ENCODE assay signal across 23 cellular contexts in genomic region chr17:28839221-28839620, GRCh38. TPM values are rescaled to one million over a fixed set of nuclear protein-coding genes. Genes with fewer than 3 reads are reported as not detected.
DNase-seq lines count a peak whose midpoint lies in the region; ATAC-seq, FAIRE-seq and TF ChIP-seq lines count a peak whose summit lies in the region.
"Had no signal": no experiment of that assay in that cellular context is flagged by ENCODE, and none has a peak within 500 bp of the region (broad histone marks: within the 10 kb centered on the region; RNA-seq: fewer than 3 reads in every experiment).

No MANE protein-coding gene starts in this region.

- H3K4me1 Mint-ChIP-seq in activated CD8-positive, alpha-beta T cell treated with anti-CD3 and anti-CD28 coated beads for 36 hours (ENCODE audit: low read depth): peaks cover 24% of the 10 kb centered on the region
- peaks cover 30% of the 10 kb centered on the region for H3K4me1 Mint-ChIP-seq in activated CD8-positive, alpha-beta T cell treated with anti-CD3 and anti-CD28 coated beads, Interleukin-2, amount 10 ng/mL, durations not matched to agents 7 days and 5 days (ENCODE audit: low read depth)
- H3K4me1 Mint-ChIP-seq in endodermal cell: peaks cover 8% of the 10 kb centered on the region
- peaks cover 32% of the 10 kb centered on the region for H3K4me1 Mint-ChIP-seq in activated T-helper 1 cell treated with anti-CD3 and anti-CD28 coated beads, Interleukin-12 subunit alpha, Interleukin-12 subunit beta, Interleukin-2, Interleukin-4 antibody, amounts not matched to agents 30 ng/mL and 10 ng/mL and 1 ng/mL, durations not matched to agents 14 hours and 24 hours and 36 hours (ENCODE audit: low read depth)

- H3K27me3 ChIP-seq in endodermal cell (ENCODE audit: control insufficient read depth, insufficient read depth, low read length, poor library complexity, severe bottlenecking) (no peaks in the 10 kb centered on the region), smooth muscle cell (ENCODE audit: low read depth) (no peaks in the 10 kb centered on the region)
- H3K27me3 ChIP-seq: SJSA1, stomach, upper lobe of right lung had no signal

- DNase-seq in activated CD8-positive, alpha-beta T cell treated with anti-CD3 and anti-CD28 coated beads for 36 hours: no peak
- no peak for DNase-seq in activated CD8-positive, alpha-beta T cell treated with anti-CD3 and anti-CD28 coated beads, Interleukin-2, amount 10 ng/mL, durations not matched to agents 7 days and 5 days
- DNase-seq in SK-N-MC (ENCODE audit: low read depth, low spot score): no peak
- DNase-seq in endodermal cell: no peak
- no peak for DNase-seq in smooth muscle cell (lab: John Stamatoyannopoulos, UW; ENCODE audit: unreplicated experiment)
- DNase-seq in activated T-helper 1 cell treated with anti-CD3 and anti-CD28 coated beads, Interleukin-12 subunit alpha, Interleukin-12 subunit beta, Interleukin-2, Interleukin-4 antibody, amounts not matched to agents 30 ng/mL and 10 ng/mL and 1 ng/mL, durations not matched to agents 14 hours and 24 hours and 36 hours (ENCODE audit: low spot score): no peak
- DNase-seq in NCI-H1105 treated with DMSO at 0.1 percent for 48 hours (lab: John Stamatoyannopoulos, UW): no peak
- no peak for DNase-seq in urothelium cell line (ENCODE audit: low spot score)
- DNase-seq: activated gamma-delta T cell; anterior cingulate cortex; HCEC 1CT; naive B cell; NCI-H1436 treated with DMSO at 0.1 percent for 48 hours; NCI-H2171; NCI-H748 treated with DMSO at 0.1 percent for 48 hours; stimulated activated CD4-positive, alpha-beta T cell treated with anti-CD3 and anti-CD28 coated beads, Interleukin-4, amount 100 ng/mL, for 1 hour; stomach had no signal

- 100% methylated on average over 1 of the region's 2 CpGs; no CpG with 5 or more reads in 1 of the 2 experiments for WGBS in endodermal cell (ENCODE audit: insufficient coverage in 1 of 2, insufficient read length in 1 of 2), 2 experiments
- WGBS in smooth muscle cell (ENCODE audit: low lambda C conversion rate): 55% methylated on average over 2 of the region's 2 CpGs

- H3K4me2 ChIP-seq in smooth muscle cell: peak overlapping the region; percentile 31

- CTCF ChIA-PET in activated CD8-positive, alpha-beta T cell treated with anti-CD3 and anti-CD28 coated beads for 36 hours (lab: Charles Lee): interaction anchor here (1.8 to 6.7 kb wide), 4 partner anchors 10 to 76 kb away, joined by 5 to 58 read pairs (median 10); no protein-coding TSS in a partner anchor
- CTCF ChIA-PET in activated CD8-positive, alpha-beta T cell treated with anti-CD3 and anti-CD28 coated beads, Interleukin-2, amount 10 ng/mL, durations not matched to agents 7 days and 5 days (lab: Charles Lee): interaction anchor here (1.4 kb wide), 1 partner anchor 112 kb away, joined by 3 read pairs; no protein-coding TSS in a partner anchor

- H3K27me3 Mint-ChIP-seq in activated CD8-positive, alpha-beta T cell treated with anti-CD3 and anti-CD28 coated beads for 36 hours: no peaks in the 10 kb centered on the region
- H3K27me3 Mint-ChIP-seq in activated CD8-positive, alpha-beta T cell treated with anti-CD3 and anti-CD28 coated beads, Interleukin-2, amount 10 ng/mL, durations not matched to agents 7 days and 5 days (ENCODE audit: low read depth): no peaks in the 10 kb centered on the region
- no peaks in the 10 kb centered on the region for H3K27me3 Mint-ChIP-seq in endodermal cell (ENCODE audit: insufficient read depth)
- H3K27me3 Mint-ChIP-seq in activated T-helper 1 cell treated with anti-CD3 and anti-CD28 coated beads, Interleukin-12 subunit alpha, Interleukin-12 subunit beta, Interleukin-2, Interleukin-4 antibody, amounts not matched to agents 30 ng/mL and 10 ng/mL and 1 ng/mL, durations not matched to agents 14 hours and 24 hours and 36 hours (ENCODE audit: insufficient read depth): no peaks in the 10 kb centered on the region
- H3K27me3 Mint-ChIP-seq: naive B cell had no signal

- H3K27ac ChIP-seq in SK-N-MC (peak overlapping the region; percentile 37; the same call in 1 of the 2 replicates), endodermal cell (ENCODE audit: low read depth, low read length) (no peak overlapping the region), smooth muscle cell (ENCODE audit: low read depth) (peak overlapping the region; percentile 44)
- H3K27ac ChIP-seq: parathyroid adenoma, SJSA1, skin epidermis, stomach, upper lobe of right lung had no signal

- H4K20me1 ChIP-seq in smooth muscle cell (ENCODE audit: low read depth): peaks cover 23% of the 10 kb centered on the region

- H3K9me3 ChIP-seq in SK-N-MC (ENCODE audit: low read depth, low read length) (no peaks in the 10 kb centered on the region), endodermal cell (ENCODE audit: control insufficient read depth, low read length) (no peaks in the 10 kb centered on the region), smooth muscle cell (replicated peaks; ENCODE audit: low read depth) (no peaks in the 10 kb centered on the region)
- H3K9me3 ChIP-seq: SJSA1, stomach, upper lobe of right lung had no signal

- FAIRE-seq in urothelium cell line (lab: Jason Lieb, UNC): no peak
- FAIRE-seq: frontal cortex had no signal

- ATAC-seq in activated CD8-positive, alpha-beta T cell treated with anti-CD3 and anti-CD28 coated beads for 36 hours: no peak
- no peak for ATAC-seq in activated CD8-positive, alpha-beta T cell treated with anti-CD3 and anti-CD28 coated beads, Interleukin-2, amount 10 ng/mL, durations not matched to agents 7 days and 5 days
- ATAC-seq: activated CD4-positive, CD25-positive, alpha-beta regulatory T cell treated with anti-CD3 and anti-CD28 coated beads, Interleukin-2, amount 50 U/mL, for 24 hours; upper lobe of right lung had no signal

- no peak overlapping the region for H3K4me3 Mint-ChIP-seq in activated CD8-positive, alpha-beta T cell treated with anti-CD3 and anti-CD28 coated beads for 36 hours
- H3K4me3 Mint-ChIP-seq in activated CD8-positive, alpha-beta T cell treated with anti-CD3 and anti-CD28 coated beads, Interleukin-2, amount 10 ng/mL, durations not matched to agents 7 days and 5 days: no peak overlapping the region
- no peak overlapping the region for H3K4me3 Mint-ChIP-seq in endodermal cell
- no peak overlapping the region for H3K4me3 Mint-ChIP-seq in activated T-helper 1 cell treated with anti-CD3 and anti-CD28 coated beads, Interleukin-12 subunit alpha, Interleukin-12 subunit beta, Interleukin-2, Interleukin-4 antibody, amounts not matched to agents 30 ng/mL and 10 ng/mL and 1 ng/mL, durations not matched to agents 14 hours and 24 hours and 36 hours

- H3K4me3 ChIP-seq in SK-N-MC (no peak overlapping the region), endodermal cell (ENCODE audit: low read length) (no peak overlapping the region), smooth muscle cell (no peak overlapping the region)
- H3K4me3 ChIP-seq: SJSA1, skin epidermis, stomach, upper lobe of right lung had no signal

- POLR2A ChIA-PET in activated CD8-positive, alpha-beta T cell treated with anti-CD3 and anti-CD28 coated beads for 36 hours (lab: Charles Lee): interaction anchor here (0.7 kb wide), 1 partner anchor 12 kb away, joined by 3 read pairs; no protein-coding TSS in a partner anchor
- POLR2A ChIA-PET in activated CD8-positive, alpha-beta T cell treated with anti-CD3 and anti-CD28 coated beads, Interleukin-2, amount 10 ng/mL, durations not matched to agents 7 days and 5 days (lab: Charles Lee): no interaction called here

- no peak overlapping the region for H2AFZ ChIP-seq in smooth muscle cell (ENCODE audit: low read depth)
- H2AFZ ChIP-seq: parathyroid adenoma had no signal

- H3K36me3 ChIP-seq in SK-N-MC (ENCODE audit: insufficient read depth, low read length): no peaks in the 10 kb centered on the region
- peaks cover 7% of the 10 kb centered on the region for H3K36me3 ChIP-seq in endodermal cell (ENCODE audit: control insufficient read depth, insufficient read depth, low read length)
- H3K36me3 ChIP-seq in smooth muscle cell (ENCODE audit: low read depth): no peaks in the 10 kb centered on the region
- H3K36me3 ChIP-seq: upper lobe of right lung had no signal

- H3K9ac ChIP-seq in SK-N-MC (ENCODE audit: insufficient read length) (no peak overlapping the region), endodermal cell (ENCODE audit: extremely low read depth, low read length, poor library complexity, severe bottlenecking) (no peak overlapping the region), smooth muscle cell (ENCODE audit: low read depth) (peak overlapping the region; percentile 20)
- H3K9ac ChIP-seq: parathyroid adenoma had no signal

- peak overlapping the region; percentile 50 for H3K27ac Mint-ChIP-seq in activated CD8-positive, alpha-beta T cell treated with anti-CD3 and anti-CD28 coated beads for 36 hours
- no peak overlapping the region for H3K27ac Mint-ChIP-seq in activated CD8-positive, alpha-beta T cell treated with anti-CD3 and anti-CD28 coated beads, Interleukin-2, amount 10 ng/mL, durations not matched to agents 7 days and 5 days
- H3K27ac Mint-ChIP-seq in endodermal cell: peak overlapping the region; percentile 86
- no peak overlapping the region for H3K27ac Mint-ChIP-seq in activated T-helper 1 cell treated with anti-CD3 and anti-CD28 coated beads, Interleukin-12 subunit alpha, Interleukin-12 subunit beta, Interleukin-2, Interleukin-4 antibody, amounts not matched to agents 30 ng/mL and 10 ng/mL and 1 ng/mL, durations not matched to agents 14 hours and 24 hours and 36 hours
- H3K27ac Mint-ChIP-seq: naive B cell had no signal

- peaks cover 77% of the 10 kb centered on the region for H3K79me2 ChIP-seq in smooth muscle cell (ENCODE audit: low read depth)

- H3K4me1 ChIP-seq in endodermal cell (ENCODE audit: control insufficient read depth, insufficient read depth, low read length): no peaks in the 10 kb centered on the region
- peaks cover 9% of the 10 kb centered on the region for H3K4me1 ChIP-seq in smooth muscle cell (ENCODE audit: low read depth)

- no peaks in the 10 kb centered on the region for H3K9me3 Mint-ChIP-seq in activated CD8-positive, alpha-beta T cell treated with anti-CD3 and anti-CD28 coated beads for 36 hours
- no peaks in the 10 kb centered on the region for H3K9me3 Mint-ChIP-seq in activated CD8-positive, alpha-beta T cell treated with anti-CD3 and anti-CD28 coated beads, Interleukin-2, amount 10 ng/mL, durations not matched to agents 7 days and 5 days (ENCODE audit: insufficient read depth)
- peaks cover 2% of the 10 kb centered on the region for H3K9me3 Mint-ChIP-seq in endodermal cell
- no peaks in the 10 kb centered on the region for H3K9me3 Mint-ChIP-seq in activated T-helper 1 cell treated with anti-CD3 and anti-CD28 coated beads, Interleukin-12 subunit alpha, Interleukin-12 subunit beta, Interleukin-2, Interleukin-4 antibody, amounts not matched to agents 30 ng/mL and 10 ng/mL and 1 ng/mL, durations not matched to agents 14 hours and 24 hours and 36 hours
- H3K9me3 Mint-ChIP-seq: naive B cell had no signal

- peaks cover 7% of the 10 kb centered on the region for H3K36me3 Mint-ChIP-seq in activated CD8-positive, alpha-beta T cell treated with anti-CD3 and anti-CD28 coated beads for 36 hours (ENCODE audit: low read depth)
- peaks cover 19% of the 10 kb centered on the region for H3K36me3 Mint-ChIP-seq in activated CD8-positive, alpha-beta T cell treated with anti-CD3 and anti-CD28 coated beads, Interleukin-2, amount 10 ng/mL, durations not matched to agents 7 days and 5 days (ENCODE audit: low read depth)
- H3K36me3 Mint-ChIP-seq in endodermal cell (ENCODE audit: low read depth): peaks cover 13% of the 10 kb centered on the region
- H3K36me3 Mint-ChIP-seq in activated T-helper 1 cell treated with anti-CD3 and anti-CD28 coated beads, Interleukin-12 subunit alpha, Interleukin-12 subunit beta, Interleukin-2, Interleukin-4 antibody, amounts not matched to agents 30 ng/mL and 10 ng/mL and 1 ng/mL, durations not matched to agents 14 hours and 24 hours and 36 hours (ENCODE audit: low read depth): peaks cover 9% of the 10 kb centered on the region

- no peak for TF ChIP-seq CTCF in activated CD8-positive, alpha-beta T cell treated with anti-CD3 and anti-CD28 coated beads for 36 hours (IDR thresholded peaks at IDR 0.05)
- TF ChIP-seq CTCF in endodermal cell (conservative IDR thresholded peaks at IDR 0.05) (no peak), smooth muscle cell (IDR thresholded peaks at IDR 0.05; ENCODE audit: borderline replicate concordance, insufficient read depth, poor library complexity, severe bottlenecking) (no peak)

- intact Hi-C loops in activated CD8-positive, alpha-beta T cell treated with anti-CD3 and anti-CD28 coated beads for 36 hours (cut with micrococcal nuclease): no loop called here
- intact Hi-C loops in activated T-helper 1 cell treated with anti-CD3 and anti-CD28 coated beads, Interleukin-12 subunit alpha, Interleukin-12 subunit beta, Interleukin-2, Interleukin-4 antibody, amounts not matched to agents 30 ng/mL and 10 ng/mL and 1 ng/mL, durations not matched to agents 14 hours and 24 hours and 36 hours (cut with micrococcal nuclease): no loop called here

- H3F3A ChIP-seq in smooth muscle cell (ENCODE audit: low read depth): no peaks in the 10 kb centered on the region

RNA-seq across cellular contexts. Expression of gene FAM222B, which starts 3.4 kb away (rescaled TPM):
- 10 to 100 TPM; 14.7 to 15.2 TPM for total RNA-seq in activated CD8-positive, alpha-beta T cell treated with anti-CD3 and anti-CD28 coated beads for 36 hours
- total RNA-seq in activated CD8-positive, alpha-beta T cell treated with anti-CD3 and anti-CD28 coated beads, Interleukin-2, amount 10 ng/mL, durations not matched to agents 7 days and 5 days: 10 to 100 TPM; 15.4 to 17.1 TPM
- 10 to 100 TPM; 59.2 to 75.7 TPM for total RNA-seq in endodermal cell
- 43.2 TPM for polyA plus RNA-seq in endodermal cell (2013, experiment 1 of 2)
- polyA plus RNA-seq in endodermal cell (2013, experiment 2 of 2): 39.4 TPM
- total RNA-seq in smooth muscle cell: 10.6 and 20.5 TPM in 2 replicates
- polyA plus RNA-seq in smooth muscle cell: 28.0 and 35.9 TPM in 2 replicates
- total RNA-seq in activated T-helper 1 cell treated with anti-CD3 and anti-CD28 coated beads, Interleukin-12 subunit alpha, Interleukin-12 subunit beta, Interleukin-2, Interleukin-4 antibody, amounts not matched to agents 30 ng/mL and 10 ng/mL and 1 ng/mL, durations not matched to agents 14 hours and 24 hours and 36 hours: 27.5 and 28.1 TPM in 2 replicates

RNA-seq across cellular contexts. Expression of gene ERAL1, which starts 15.6 kb away (rescaled TPM):
- total RNA-seq in activated CD8-positive, alpha-beta T cell treated with anti-CD3 and anti-CD28 coated beads for 36 hours: 10 to 100 TPM; 58.2 to 60.0 TPM
- 10 to 100 TPM; 46.3 to 50.7 TPM for total RNA-seq in activated CD8-positive, alpha-beta T cell treated with anti-CD3 and anti-CD28 coated beads, Interleukin-2, amount 10 ng/mL, durations not matched to agents 7 days and 5 days
- total RNA-seq in endodermal cell (10 to 100 TPM; 54.2 to 60.9 TPM), smooth muscle cell (30.0 and 37.6 TPM in 2 replicates)
- polyA plus RNA-seq in endodermal cell (2013, experiment 1 of 2): 61.4 TPM
- 58.7 TPM for polyA plus RNA-seq in endodermal cell (2013, experiment 2 of 2)
- 58.9 and 59.3 TPM in 2 replicates for polyA plus RNA-seq in smooth muscle cell
- 60.4 and 61.5 TPM in 2 replicates for total RNA-seq in activated T-helper 1 cell treated with anti-CD3 and anti-CD28 coated beads, Interleukin-12 subunit alpha, Interleukin-12 subunit beta, Interleukin-2, Interleukin-4 antibody, amounts not matched to agents 30 ng/mL and 10 ng/mL and 1 ng/mL, durations not matched to agents 14 hours and 24 hours and 36 hours

RNA-seq across cellular contexts. Expression of gene FLOT2, which starts 58.3 kb away (rescaled TPM):
- total RNA-seq in activated CD8-positive, alpha-beta T cell treated with anti-CD3 and anti-CD28 coated beads for 36 hours: 10 to 100 TPM; 59.7 to 60.1 TPM
- 100 to 1,000 TPM; 197 to 198 TPM for total RNA-seq in activated CD8-positive, alpha-beta T cell treated with anti-CD3 and anti-CD28 coated beads, Interleukin-2, amount 10 ng/mL, durations not matched to agents 7 days and 5 days
- total RNA-seq in endodermal cell (100 to 1,000 TPM; 195 to 215 TPM), smooth muscle cell (18.1 and 20.1 TPM in 2 replicates)
- 90.5 TPM for polyA plus RNA-seq in endodermal cell (2013, experiment 1 of 2)
- 92.9 TPM for polyA plus RNA-seq in endodermal cell (2013, experiment 2 of 2)
- polyA plus RNA-seq in smooth muscle cell: 40.1 and 58.3 TPM in 2 replicates
- total RNA-seq in activated T-helper 1 cell treated with anti-CD3 and anti-CD28 coated beads, Interleukin-12 subunit alpha, Interleukin-12 subunit beta, Interleukin-2, Interleukin-4 antibody, amounts not matched to agents 30 ng/mL and 10 ng/mL and 1 ng/mL, durations not matched to agents 14 hours and 24 hours and 36 hours: 92.2 and 98.8 TPM in 2 replicates

Comparison
In these comparisons a context has a peak if more than half of its experiments do, and no peak if none do; other contexts are left out.
1. H3K27ac Mint-ChIP-seq: peak in activated CD8-positive, alpha-beta T cell treated with anti-CD3 and anti-CD28 coated beads for 36 hours (single experiment) and endodermal cell (single experiment); none in activated CD8-positive, alpha-beta T cell treated with anti-CD3 and anti-CD28 coated beads, Interleukin-2, amount 10 ng/mL, durations not matched to agents 7 days and 5 days (single experiment) and activated T-helper 1 cell treated with anti-CD3 and anti-CD28 coated beads, Interleukin-12 subunit alpha, Interleukin-12 subunit beta, Interleukin-2, Interleukin-4 antibody, amounts not matched to agents 30 ng/mL and 10 ng/mL and 1 ng/mL, durations not matched to agents 14 hours and 24 hours and 36 hours (single experiment).